In the genomic region with DNA sequence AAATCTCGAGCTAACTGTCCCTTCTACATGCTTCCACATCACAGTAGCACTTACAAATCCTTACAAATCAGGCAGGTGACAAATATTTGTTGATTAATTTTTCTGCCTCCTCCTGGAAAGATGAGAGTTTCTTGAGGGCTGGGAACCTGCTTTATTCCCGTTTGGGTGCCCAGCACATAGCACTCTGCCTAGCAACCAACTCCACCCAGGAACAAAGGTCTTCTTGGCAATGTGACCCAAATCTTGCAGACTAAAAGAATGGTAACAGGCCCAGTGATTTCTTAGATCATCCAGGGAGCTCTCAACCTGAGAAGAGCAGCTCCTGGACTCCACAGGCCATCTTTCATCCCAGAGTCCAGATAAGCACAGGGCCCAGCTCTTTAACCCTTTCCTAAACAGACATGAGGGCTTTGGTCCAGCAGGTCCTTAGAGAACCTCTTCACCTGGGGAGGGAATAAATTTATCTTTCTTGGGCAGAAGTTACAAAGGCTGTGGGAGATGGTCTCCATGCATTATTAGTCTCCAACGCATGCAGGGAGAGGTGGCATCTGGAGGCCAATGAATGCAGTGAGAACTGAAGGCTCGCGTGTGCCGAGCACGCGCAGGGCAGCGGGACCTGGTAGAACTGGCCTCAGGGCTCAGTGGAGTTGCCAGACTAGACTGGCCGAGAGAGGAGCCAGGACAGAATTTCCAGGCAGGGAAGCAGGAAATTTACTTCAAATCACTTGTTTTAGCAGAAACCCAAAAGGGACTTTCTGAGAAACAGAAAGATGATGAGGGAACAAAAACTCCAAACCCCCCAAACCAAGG, we compare ENCODE assay signal across 22 cellular contexts.
DNase-seq lines count a peak whose midpoint lies in the region; ATAC-seq, FAIRE-seq and TF ChIP-seq lines count a peak whose summit lies in the region.
"Had no signal": no experiment of that assay in that cellular context is flagged by ENCODE, and none has a peak within 500 bp of the region (broad histone marks: within the 10 kb centered on the region; RNA-seq: fewer than 3 reads in every experiment).

No MANE protein-coding gene starts in this region.

- H3K4me1 Mint-ChIP-seq in activated CD8-positive, alpha-beta memory T cell treated with anti-CD3 and anti-CD28 coated beads, Interleukin-2, amount 10 ng/mL, durations not matched to agents 7 days and 5 days, result no peaks in the 10 kb centered on the region
- no peaks in the 10 kb centered on the region for H3K4me1 Mint-ChIP-seq in T-cell
- H3K4me1 Mint-ChIP-seq: activated naive CD4-positive, alpha-beta T cell treated with anti-CD3 and anti-CD28 coated beads, Interleukin-2, amount 10 ng/mL, durations not matched to agents 7 days and 5 days; CD4-positive, alpha-beta memory T cell; immature natural killer cell had no signal

- in situ Hi-C loops in HepG2 (cut with HindIII; ENCODE audit: extremely low pct_ligation_motif_present, low pct_unique_long_range_greater_than_20kb), result no loop called here

- no peak for TF ChIP-seq RAD21 in HepG2 (CRISPR knock-in tag; IDR thresholded peaks at IDR 0.05)

- H3K4me1 ChIP-seq in HUES48 (ENCODE audit: control insufficient read depth, insufficient read depth, low read length) (peaks cover 17% of the 10 kb centered on the region), HepG2 (ENCODE audit: insufficient read depth, low read length) (no peaks in the 10 kb centered on the region), small intestine (ENCODE audit: control insufficient read depth in 2 of 2, insufficient read depth in 1 of 2, low read depth in 1 of 2, low read length in 1 of 2) (no peaks in the 10 kb centered on the region)

- H3K27ac ChIP-seq in HUES48 (ENCODE audit: low read depth, low read length) (peak overlapping the region; percentile 76), cingulate gyrus (ENCODE audit: low read depth, low read length) (peak overlapping the region; percentile 57), HepG2 (ENCODE audit: extremely low read length, insufficient read depth, low read length) (no peak overlapping the region), small intestine (ENCODE audit: low read depth in 1 of 2, low read length in 1 of 2) (no peak overlapping the region)

- H3K9me3 Mint-ChIP-seq in activated CD8-positive, alpha-beta memory T cell treated with anti-CD3 and anti-CD28 coated beads, Interleukin-2, amount 10 ng/mL, durations not matched to agents 7 days and 5 days (ENCODE audit: low read depth), result no peaks in the 10 kb centered on the region
- peaks cover 0 to 4% (median 0%) of the 10 kb centered on the region in 3 donors for H3K9me3 Mint-ChIP-seq in T-cell
- H3K9me3 Mint-ChIP-seq: activated CD4-positive, alpha-beta memory T cell treated with anti-CD3 and anti-CD28 coated beads for 36 hours; activated naive CD4-positive, alpha-beta T cell treated with anti-CD3 and anti-CD28 coated beads, Interleukin-2, amount 10 ng/mL, durations not matched to agents 7 days and 5 days had no signal

- CTCF ChIA-PET in HepG2 (lab: Yijun Ruan, JAX; ENCODE audit: low intra/inter-chr PET ratio, low total read pairs) (no interaction called here), T-cell (lab: Charles Lee) (no interaction called here)
- CTCF ChIA-PET in activated CD8-positive, alpha-beta memory T cell treated with anti-CD3 and anti-CD28 coated beads, Interleukin-2, amount 10 ng/mL, durations not matched to agents 7 days and 5 days (lab: Charles Lee), result no interaction called here

- no peak overlapping the region for H3K4me3 ChIP-seq in HUES48 (ENCODE audit: low read depth, low read length)
- no peak overlapping the region for H3K4me3 ChIP-seq in HepG2 (replicated peaks in 1 of 3; ENCODE audit: insufficient read depth in 1 of 3, low read depth in 2 of 3, low read length in 3 of 3)
- H3K4me3 ChIP-seq in small intestine (ENCODE audit: low read depth in 1 of 2, low read length in 2 of 2), result no peak overlapping the region
- H3K4me3 ChIP-seq: gastrocnemius medialis had no signal

- no peak overlapping the region for H3K4me3 Mint-ChIP-seq in activated CD8-positive, alpha-beta memory T cell treated with anti-CD3 and anti-CD28 coated beads, Interleukin-2, amount 10 ng/mL, durations not matched to agents 7 days and 5 days
- no peak overlapping the region for H3K4me3 Mint-ChIP-seq in T-cell
- H3K4me3 Mint-ChIP-seq: activated CD4-positive, alpha-beta memory T cell treated with anti-CD3 and anti-CD28 coated beads for 36 hours; activated naive CD4-positive, alpha-beta T cell treated with anti-CD3 and anti-CD28 coated beads, Interleukin-2, amount 10 ng/mL, durations not matched to agents 7 days and 5 days; CD4-positive, alpha-beta memory T cell; immature natural killer cell; stimulated activated naive CD8-positive, alpha-beta T cell treated with anti-CD3 and anti-CD28 coated beads, Interleukin-15, Interleukin-2, amounts not matched to agents 100 ng/mL and 50 ng/mL, for 24 hours had no signal

- ATAC-seq in HepG2 (no peak), T-cell (replicated peaks in 1 of 4) (no peak), HG03108 (IDR thresholded peaks at IDR 0.05; ENCODE audit: unreplicated experiment) (no peak)
- ATAC-seq in activated CD8-positive, alpha-beta memory T cell treated with anti-CD3 and anti-CD28 coated beads, Interleukin-2, amount 10 ng/mL, durations not matched to agents 7 days and 5 days, result no peak
- ATAC-seq: gastrocnemius medialis had no signal

- H2AFZ ChIP-seq in HepG2 (ENCODE audit: low read length), result no peak overlapping the region

- WGBS in HepG2 (ENCODE audit: low lambda C conversion rate), result 96% methylated on average over 10 of the region's 10 CpGs
- 75 to 84% (median 76%) methylated on average over 10 of the region's 10 CpGs for WGBS in small intestine, 3 donors

- no peak for TF ChIP-seq POLR2A in HepG2 (IDR thresholded peaks at IDR 0.05; ENCODE audit: insufficient read depth in 1 of 2, low read depth in 2 of 2, low read length in 2 of 2)

- TF ChIP-seq EP300 in HepG2 (IDR thresholded peaks at IDR 0.05; ENCODE audit: low read depth in 2 of 2, low read length in 2 of 2), result no peak
- TF ChIP-seq EP300 in HepG2 (CRISPR knock-in tag; IDR thresholded peaks at IDR 0.05; ENCODE audit: borderline replicate concordance), result no peak

- peaks cover under 1% of the 10 kb centered on the region; the same call in 1 of the 2 replicates for H3K36me3 ChIP-seq in HUES48 (ENCODE audit: control insufficient read depth, insufficient read depth, low read length)
- peaks cover 0 to 12% of the 10 kb centered on the region in 2 experiments; a peak in 1 of 5 replicates for H3K36me3 ChIP-seq in HepG2 (replicated peaks in 1 of 2; ENCODE audit: control insufficient read depth in 1 of 2, insufficient read depth in 2 of 2, low read length in 2 of 2)
- no peaks in the 10 kb centered on the region for H3K36me3 ChIP-seq in small intestine (ENCODE audit: control insufficient read depth in 2 of 2, insufficient read depth in 2 of 2, low read length in 2 of 2)
- H3K36me3 ChIP-seq: gastrocnemius medialis had no signal

- intact Hi-C loops in HepG2 (cut with micrococcal nuclease; ENCODE audit: unreplicated experiment), result no loop called here

- H3K9me3 ChIP-seq in HUES48 (ENCODE audit: control insufficient read depth, insufficient read depth, low read length) (no peaks in the 10 kb centered on the region), HepG2 (ENCODE audit: low read length) (no peaks in the 10 kb centered on the region), small intestine (ENCODE audit: control insufficient read depth, low read depth) (no peaks in the 10 kb centered on the region)
- H3K9me3 ChIP-seq: gastrocnemius medialis had no signal

- FAIRE-seq in HepG2 (lab: Jason Lieb, UNC) (no peak), small intestine (lab: Jason Lieb, UNC) (no peak)

- no peaks in the 10 kb centered on the region for H4K20me1 ChIP-seq in HepG2 (ENCODE audit: insufficient read depth, low read length)

- H3K9ac ChIP-seq in HUES48 (ENCODE audit: low read depth, low read length), result no peak overlapping the region
- no peak overlapping the region for H3K9ac ChIP-seq in HepG2 (ENCODE audit: insufficient read depth, low read depth, low read length)

- no peaks in the 10 kb centered on the region for H3K36me3 Mint-ChIP-seq in activated CD8-positive, alpha-beta memory T cell treated with anti-CD3 and anti-CD28 coated beads, Interleukin-2, amount 10 ng/mL, durations not matched to agents 7 days and 5 days
- no peaks in the 10 kb centered on the region for H3K36me3 Mint-ChIP-seq in T-cell
- H3K36me3 Mint-ChIP-seq: activated CD4-positive, alpha-beta memory T cell treated with anti-CD3 and anti-CD28 coated beads for 36 hours; activated naive CD4-positive, alpha-beta T cell treated with anti-CD3 and anti-CD28 coated beads, Interleukin-2, amount 10 ng/mL, durations not matched to agents 7 days and 5 days; CD4-positive, alpha-beta memory T cell; immature natural killer cell had no signal

- no peak for TF ChIP-seq CTCF in HepG2 (CRISPR knock-in tag; IDR thresholded peaks at IDR 0.05)

- peaks cover 11% of the 10 kb centered on the region for H3K27me3 Mint-ChIP-seq in activated CD8-positive, alpha-beta memory T cell treated with anti-CD3 and anti-CD28 coated beads, Interleukin-2, amount 10 ng/mL, durations not matched to agents 7 days and 5 days
- H3K27me3 Mint-ChIP-seq in T-cell, result peaks cover 0 to 7% of the 10 kb centered on the region in 2 donors
- H3K27me3 Mint-ChIP-seq: activated CD4-positive, alpha-beta memory T cell treated with anti-CD3 and anti-CD28 coated beads for 36 hours had no signal

- no peaks in the 10 kb centered on the region for H3K27me3 ChIP-seq in HUES48 (ENCODE audit: control insufficient read depth, insufficient read depth, low read length)
- H3K27me3 ChIP-seq in HepG2 (ENCODE audit: control insufficient read depth in 1 of 2, insufficient read depth in 2 of 2, low read length in 2 of 2), result no peaks in the 10 kb centered on the region
- no peaks in the 10 kb centered on the region for H3K27me3 ChIP-seq in small intestine (ENCODE audit: control insufficient read depth in 2 of 2, insufficient read depth in 2 of 2, low read length in 2 of 2)
- H3K27me3 ChIP-seq: gastrocnemius medialis had no signal

- BruUV-seq in HepG2 (replicated peaks; lab: Mats Ljungman, UMichigan), result no TSS peak

- POLR2A ChIA-PET in HepG2 (lab: Yijun Ruan, JAX), result no interaction called here
- POLR2A ChIA-PET in T-cell (lab: Charles Lee), result no interaction called here

- no peaks in the 10 kb centered on the region for H3K79me2 ChIP-seq in HepG2 (ENCODE audit: insufficient read depth, low read length)

- H3K4me2 ChIP-seq in HepG2 (ENCODE audit: low read depth, low read length), result no peak overlapping the region

- H3K27ac Mint-ChIP-seq in activated CD8-positive, alpha-beta memory T cell treated with anti-CD3 and anti-CD28 coated beads, Interleukin-2, amount 10 ng/mL, durations not matched to agents 7 days and 5 days, result no peak overlapping the region
- H3K27ac Mint-ChIP-seq in T-cell, result no peak overlapping the region
- H3K27ac Mint-ChIP-seq: activated CD4-positive, alpha-beta memory T cell treated with anti-CD3 and anti-CD28 coated beads for 36 hours; activated naive CD4-positive, alpha-beta T cell treated with anti-CD3 and anti-CD28 coated beads, Interleukin-2, amount 10 ng/mL, durations not matched to agents 7 days and 5 days; CD4-positive, alpha-beta memory T cell; immature natural killer cell; stimulated activated naive CD8-positive, alpha-beta T cell treated with anti-CD3 and anti-CD28 coated beads, Interleukin-15, Interleukin-2, amounts not matched to agents 100 ng/mL and 50 ng/mL, for 24 hours had no signal

- no peak for DNase-seq in HepG2 (ENCODE audit: low spot score)
- DNase-seq in small intestine, result peak; percentile 5
- no peak for DNase-seq in activated CD4-positive, alpha-beta T cell treated with anti-CD3 and anti-CD28 coated beads for 48 hours
- DNase-seq in activated CD8-positive, alpha-beta memory T cell treated with anti-CD3 and anti-CD28 coated beads, Interleukin-2, amount 10 ng/mL, durations not matched to agents 7 days and 5 days, result no peak
- no peak for DNase-seq in T-cell
- DNase-seq: activated CD4-positive, alpha-beta memory T cell treated with anti-CD3 and anti-CD28 coated beads for 36 hours; activated naive CD4-positive, alpha-beta T cell treated with anti-CD3 and anti-CD28 coated beads, Interleukin-2, amount 10 ng/mL, durations not matched to agents 7 days and 5 days; activated T-cell treated with anti-CD3 and anti-CD28 coated beads, Interleukin-2, amount 50 U/mL, for 1 hour; CD4-positive, alpha-beta memory T cell; DMS53; erythroblast; gastrocnemius medialis; immature natural killer cell; IMR-90; midbrain; MM.1S; NCI-H1930; retina had no signal

Comparison
In these comparisons a context has a peak if more than half of its experiments do, and no peak if none do; other contexts are left out.
1. H3K27ac ChIP-seq: peak in HUES48 (single experiment) and cingulate gyrus (single experiment); none in HepG2 (single experiment) and small intestine (0 of 2).